ENCODE assay signal across 39 cellular contexts in genomic region chr7:18413447-18413846, GRCh38.
"Had no signal": no experiment of that assay in that cellular context is flagged by ENCODE, and none has a peak within 500 bp of the region (broad histone marks: within the 10 kb centered on the region; RNA-seq: fewer than 3 reads in every experiment).

No MANE protein-coding gene starts in this region.

- H3K4me3 Mint-ChIP-seq: activated CD4-positive, alpha-beta memory T cell treated with anti-CD3 and anti-CD28 coated beads, Interleukin-2, amount 10 ng/mL, durations not matched to agents 7 days and 5 days; activated CD4-positive, alpha-beta T cell treated with anti-CD3 and anti-CD28 coated beads for 36 hours; activated CD4-positive, alpha-beta T cell treated with anti-CD3 and anti-CD28 coated beads, Interleukin-2, amount 10 ng/mL, durations not matched to agents 7 days and 5 days; activated CD8-positive, alpha-beta memory T cell treated with anti-CD3 and anti-CD28 coated beads, Interleukin-2, amount 10 ng/mL, durations not matched to agents 7 days and 5 days; activated CD8-positive, alpha-beta T cell treated with anti-CD3 and anti-CD28 coated beads, Interleukin-2, amount 10 ng/mL, durations not matched to agents 7 days and 5 days; activated naive CD4-positive, alpha-beta T cell treated with anti-CD3 and anti-CD28 coated beads, Interleukin-2, amount 10 ng/mL, durations not matched to agents 7 days and 5 days; activated naive CD4-positive, alpha-beta T cell treated with anti-CD3 and anti-CD28 coated beads, Interleukin-2, amount 50 U/mL, for 24 hours; activated naive CD8-positive, alpha-beta T cell; activated naive CD8-positive, alpha-beta T cell treated with anti-CD3 and anti-CD28 coated beads, Interleukin-2, amount 10 ng/mL, durations not matched to agents 7 days and 5 days; activated naive CD8-positive, alpha-beta T cell treated with anti-CD3 and anti-CD28 coated beads, Interleukin-2, amount 50 U/mL, for 24 hours; activated T-cell treated with anti-CD3 and anti-CD28 coated beads, Interleukin-2, amount 50 U/mL, for 24 hours; brain; central memory CD8-positive, alpha-beta T cell; T-helper 1 cell treated with Interleukin-12 subunit alpha and Interleukin-12 subunit beta and Interleukin-4 antibody, amounts not matched to agents 30 μg/mL and 1 μg/mL, for 36 hours; T-helper 2 cell treated with Interferon-gamma antibody and Interleukin-4, amounts not matched to agents 5 μg/mL and 100 μg/mL, for 36 hours; WTC11 had no signal

- H3K4me1 Mint-ChIP-seq: activated CD4-positive, alpha-beta memory T cell treated with anti-CD3 and anti-CD28 coated beads, Interleukin-2, amount 10 ng/mL, durations not matched to agents 7 days and 5 days; activated CD4-positive, alpha-beta T cell treated with anti-CD3 and anti-CD28 coated beads for 36 hours; activated CD4-positive, alpha-beta T cell treated with anti-CD3 and anti-CD28 coated beads, Interleukin-2, amount 10 ng/mL, durations not matched to agents 7 days and 5 days; activated CD8-positive, alpha-beta memory T cell treated with anti-CD3 and anti-CD28 coated beads, Interleukin-2, amount 10 ng/mL, durations not matched to agents 7 days and 5 days; activated naive CD4-positive, alpha-beta T cell treated with anti-CD3 and anti-CD28 coated beads, Interleukin-2, amount 10 ng/mL, durations not matched to agents 7 days and 5 days; activated naive CD4-positive, alpha-beta T cell treated with anti-CD3 and anti-CD28 coated beads, Interleukin-2, amount 50 U/mL, for 24 hours; activated naive CD8-positive, alpha-beta T cell treated with anti-CD3 and anti-CD28 coated beads, Interleukin-2, amount 10 ng/mL, durations not matched to agents 7 days and 5 days; activated naive CD8-positive, alpha-beta T cell treated with anti-CD3 and anti-CD28 coated beads, Interleukin-2, amount 50 U/mL, for 24 hours; central memory CD8-positive, alpha-beta T cell had no signal

- H3K9me3 ChIP-seq: ascending aorta had no signal

- DNase-seq: activated CD4-positive, alpha-beta memory T cell treated with anti-CD3 and anti-CD28 coated beads, Interleukin-2, amount 10 ng/mL, durations not matched to agents 7 days and 5 days; activated CD4-positive, alpha-beta T cell treated with anti-CD3 and anti-CD28 coated beads for 1 hour; activated CD4-positive, alpha-beta T cell treated with anti-CD3 and anti-CD28 coated beads for 36 hours; activated CD4-positive, alpha-beta T cell treated with anti-CD3 and anti-CD28 coated beads for 48 hours; activated CD4-positive, alpha-beta T cell treated with anti-CD3 and anti-CD28 coated beads, Interleukin-2, amount 10 ng/mL, durations not matched to agents 7 days and 5 days; activated CD4-positive, alpha-beta T cell treated with anti-CD3 and anti-CD28 coated beads, Interleukin-2, amount 50 U/mL, for 48 hours; activated CD4-positive, CD25-positive, alpha-beta regulatory T cell; activated CD8-positive, alpha-beta memory T cell treated with anti-CD3 and anti-CD28 coated beads for 24 hours; activated CD8-positive, alpha-beta memory T cell treated with anti-CD3 and anti-CD28 coated beads, Interleukin-2, amount 10 ng/mL, durations not matched to agents 7 days and 5 days; activated CD8-positive, alpha-beta memory T cell treated with anti-CD3 and anti-CD28 coated beads, Interleukin-2, amount 50 U/mL, for 48 hours; activated CD8-positive, alpha-beta T cell treated with anti-CD3 and anti-CD28 coated beads, Interleukin-2, amount 10 ng/mL, durations not matched to agents 7 days and 5 days; activated effector memory CD4-positive, alpha-beta T cell treated with Interleukin-2 at 50 U/mL for 16 hours; activated gamma-delta T cell; activated naive CD4-positive, alpha-beta T cell treated with anti-CD3 and anti-CD28 coated beads, Interleukin-2, amount 10 ng/mL, durations not matched to agents 7 days and 5 days; activated naive CD4-positive, alpha-beta T cell treated with Interleukin-2 at 50 U/mL for 16 hours; activated naive CD8-positive, alpha-beta T cell treated with anti-CD3 and anti-CD28 coated beads, Interleukin-2, amount 10 ng/mL, durations not matched to agents 7 days and 5 days; activated naive CD8-positive, alpha-beta T cell treated with anti-CD3 and anti-CD28 coated beads, Interleukin-2, amount 50 U/mL, for 24 hours; activated T-cell treated with anti-CD3 and anti-CD28 coated beads, Interleukin-2, amount 50 U/mL, for 24 hours; activated T-cell treated with anti-CD3 and anti-CD28 coated beads, Interleukin-2, amount 50 U/mL, for 48 hours; amygdala; anterior cingulate cortex; caudate nucleus; cerebellar nuclear complex; T-helper 2 cell; T-helper 9 cell; WERI-Rb-1 had no signal

- H3K36me3 ChIP-seq: ascending aorta, cardiac muscle cell, WERI-Rb-1 had no signal

- H3K4me3 ChIP-seq: ascending aorta, cardiac muscle cell had no signal

- H3K27ac ChIP-seq: ascending aorta, cardiac muscle cell, WERI-Rb-1 had no signal

- H3K27ac Mint-ChIP-seq: activated CD4-positive, alpha-beta memory T cell treated with anti-CD3 and anti-CD28 coated beads, Interleukin-2, amount 10 ng/mL, durations not matched to agents 7 days and 5 days; activated CD4-positive, alpha-beta T cell treated with anti-CD3 and anti-CD28 coated beads for 36 hours; activated CD4-positive, alpha-beta T cell treated with anti-CD3 and anti-CD28 coated beads, Interleukin-2, amount 10 ng/mL, durations not matched to agents 7 days and 5 days; activated CD8-positive, alpha-beta memory T cell treated with anti-CD3 and anti-CD28 coated beads, Interleukin-2, amount 10 ng/mL, durations not matched to agents 7 days and 5 days; activated CD8-positive, alpha-beta T cell treated with anti-CD3 and anti-CD28 coated beads, Interleukin-2, amount 10 ng/mL, durations not matched to agents 7 days and 5 days; activated naive CD4-positive, alpha-beta T cell treated with anti-CD3 and anti-CD28 coated beads, Interleukin-2, amount 10 ng/mL, durations not matched to agents 7 days and 5 days; activated naive CD4-positive, alpha-beta T cell treated with anti-CD3 and anti-CD28 coated beads, Interleukin-2, amount 50 U/mL, for 24 hours; activated naive CD8-positive, alpha-beta T cell; activated naive CD8-positive, alpha-beta T cell treated with anti-CD3 and anti-CD28 coated beads, Interleukin-2, amount 10 ng/mL, durations not matched to agents 7 days and 5 days; activated naive CD8-positive, alpha-beta T cell treated with anti-CD3 and anti-CD28 coated beads, Interleukin-2, amount 50 U/mL, for 24 hours; activated T-cell treated with anti-CD3 and anti-CD28 coated beads, Interleukin-2, amount 50 U/mL, for 24 hours; activated T-helper 2 cell treated with anti-CD3 and anti-CD28 coated beads, Interferon-gamma antibody, Interleukin-2, Interleukin-4, amounts not matched to agents 10 μg/mL and 5 μg/mL and 100 μg/mL, durations not matched to agents 14 hours and 24 hours and 36 hours; brain; T-helper 1 cell treated with Interleukin-12 subunit alpha and Interleukin-12 subunit beta and Interleukin-4 antibody, amounts not matched to agents 30 μg/mL and 1 μg/mL, for 36 hours; T-helper 2 cell treated with Interferon-gamma antibody and Interleukin-4, amounts not matched to agents 5 μg/mL and 100 μg/mL, for 36 hours; WTC11 had no signal

- H3K36me3 Mint-ChIP-seq: activated CD8-positive, alpha-beta memory T cell treated with anti-CD3 and anti-CD28 coated beads, Interleukin-2, amount 10 ng/mL, durations not matched to agents 7 days and 5 days; activated naive CD4-positive, alpha-beta T cell treated with anti-CD3 and anti-CD28 coated beads, Interleukin-2, amount 10 ng/mL, durations not matched to agents 7 days and 5 days; activated naive CD4-positive, alpha-beta T cell treated with anti-CD3 and anti-CD28 coated beads, Interleukin-2, amount 50 U/mL, for 24 hours; activated naive CD8-positive, alpha-beta T cell; activated naive CD8-positive, alpha-beta T cell treated with anti-CD3 and anti-CD28 coated beads, Interleukin-2, amount 10 ng/mL, durations not matched to agents 7 days and 5 days; brain; WTC11 had no signal

- H3K9me3 Mint-ChIP-seq: activated CD4-positive, alpha-beta memory T cell treated with anti-CD3 and anti-CD28 coated beads, Interleukin-2, amount 10 ng/mL, durations not matched to agents 7 days and 5 days; activated CD4-positive, alpha-beta T cell treated with anti-CD3 and anti-CD28 coated beads, Interleukin-2, amount 10 ng/mL, durations not matched to agents 7 days and 5 days; activated naive CD4-positive, alpha-beta T cell treated with anti-CD3 and anti-CD28 coated beads, Interleukin-2, amount 10 ng/mL, durations not matched to agents 7 days and 5 days; activated naive CD4-positive, alpha-beta T cell treated with anti-CD3 and anti-CD28 coated beads, Interleukin-2, amount 50 U/mL, for 24 hours; activated naive CD8-positive, alpha-beta T cell treated with anti-CD3 and anti-CD28 coated beads, Interleukin-2, amount 10 ng/mL, durations not matched to agents 7 days and 5 days; activated naive CD8-positive, alpha-beta T cell treated with anti-CD3 and anti-CD28 coated beads, Interleukin-2, amount 50 U/mL, for 24 hours; activated T-cell treated with anti-CD3 and anti-CD28 coated beads, Interleukin-2, amount 50 U/mL, for 24 hours; activated T-helper 2 cell treated with anti-CD3 and anti-CD28 coated beads, Interferon-gamma antibody, Interleukin-2, Interleukin-4, amounts not matched to agents 10 μg/mL and 5 μg/mL and 100 μg/mL, durations not matched to agents 14 hours and 24 hours and 36 hours; central memory CD8-positive, alpha-beta T cell; T-helper 1 cell treated with Interleukin-12 subunit alpha and Interleukin-12 subunit beta and Interleukin-4 antibody, amounts not matched to agents 30 μg/mL and 1 μg/mL, for 36 hours; T-helper 2 cell treated with Interferon-gamma antibody and Interleukin-4, amounts not matched to agents 5 μg/mL and 100 μg/mL, for 36 hours; WTC11 had no signal

- ATAC-seq: activated CD4-positive, alpha-beta T cell treated with anti-CD3 and anti-CD28 coated beads for 36 hours; activated CD4-positive, CD25-positive, alpha-beta regulatory T cell treated with anti-CD3 and anti-CD28 coated beads, Interleukin-2, amount 50 U/mL, for 24 hours; activated CD8-positive, alpha-beta memory T cell treated with anti-CD3 and anti-CD28 coated beads, Interleukin-2, amount 10 ng/mL, durations not matched to agents 7 days and 5 days; activated CD8-positive, alpha-beta T cell treated with anti-CD3 and anti-CD28 coated beads, Interleukin-2, amount 10 ng/mL, durations not matched to agents 7 days and 5 days; activated naive CD8-positive, alpha-beta T cell treated with anti-CD3 and anti-CD28 coated beads, Interleukin-2, amount 50 U/mL, for 24 hours; WTC11 had no signal

- H3K27me3 Mint-ChIP-seq: activated CD4-positive, alpha-beta memory T cell treated with anti-CD3 and anti-CD28 coated beads, Interleukin-2, amount 10 ng/mL, durations not matched to agents 7 days and 5 days; activated CD4-positive, alpha-beta T cell treated with anti-CD3 and anti-CD28 coated beads for 36 hours; activated CD8-positive, alpha-beta memory T cell treated with anti-CD3 and anti-CD28 coated beads, Interleukin-2, amount 10 ng/mL, durations not matched to agents 7 days and 5 days; activated naive CD4-positive, alpha-beta T cell treated with anti-CD3 and anti-CD28 coated beads, Interleukin-2, amount 10 ng/mL, durations not matched to agents 7 days and 5 days; activated naive CD4-positive, alpha-beta T cell treated with anti-CD3 and anti-CD28 coated beads, Interleukin-2, amount 50 U/mL, for 24 hours; activated naive CD8-positive, alpha-beta T cell; activated naive CD8-positive, alpha-beta T cell treated with anti-CD3 and anti-CD28 coated beads, Interleukin-2, amount 50 U/mL, for 24 hours; activated T-cell treated with anti-CD3 and anti-CD28 coated beads, Interleukin-2, amount 50 U/mL, for 24 hours; brain; central memory CD8-positive, alpha-beta T cell had no signal

- FAIRE-seq: bronchial epithelial cell, TTC549 had no signal

- H3K27me3 ChIP-seq: ascending aorta, cardiac muscle cell had no signal
